2 cellular contexts compared by ENCODE assay signal in the genomic region with DNA sequence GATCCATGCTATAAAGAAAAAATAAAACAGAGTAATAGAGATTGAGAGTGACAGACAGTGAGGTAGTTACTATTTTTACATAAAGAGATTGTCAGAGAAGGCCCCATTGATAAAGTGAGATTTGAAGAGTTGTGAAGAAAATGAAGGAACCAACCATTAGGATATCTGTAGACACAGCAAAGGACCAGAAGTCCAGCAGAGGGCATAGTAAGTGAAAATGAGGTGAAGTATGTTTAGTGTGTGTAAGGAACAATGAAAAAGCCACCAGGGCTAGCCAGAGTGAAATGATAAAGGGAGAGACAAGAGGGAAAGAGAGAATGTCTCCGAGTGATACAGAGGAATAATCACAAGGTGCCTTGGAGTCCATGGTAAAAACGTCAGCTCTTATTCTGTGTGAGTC.
TF ChIP-seq lines count a peak whose summit lies in the region.

No MANE protein-coding gene starts in this region.

TF ChIP-seq in A549, 52 proteins besides CTCF, POLR2A, EP300 and RAD21 (continued from another document):
- TF ChIP-seq, protein P1, sequence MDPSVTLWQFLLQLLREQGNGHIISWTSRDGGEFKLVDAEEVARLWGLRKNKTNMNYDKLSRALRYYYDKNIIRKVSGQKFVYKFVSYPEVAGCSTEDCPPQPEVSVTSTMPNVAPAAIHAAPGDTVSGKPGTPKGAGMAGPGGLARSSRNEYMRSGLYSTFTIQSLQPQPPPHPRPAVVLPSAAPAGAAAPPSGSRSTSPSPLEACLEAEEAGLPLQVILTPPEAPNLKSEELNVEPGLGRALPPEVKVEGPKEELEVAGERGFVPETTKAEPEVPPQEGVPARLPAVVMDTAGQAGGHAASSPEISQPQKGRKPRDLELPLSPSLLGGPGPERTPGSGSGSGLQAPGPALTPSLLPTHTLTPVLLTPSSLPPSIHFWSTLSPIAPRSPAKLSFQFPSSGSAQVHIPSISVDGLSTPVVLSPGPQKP (IDR thresholded peaks at IDR 0.05; ENCODE audit: low read depth, low read length) = no peak
- TF ChIP-seq, protein P2, sequence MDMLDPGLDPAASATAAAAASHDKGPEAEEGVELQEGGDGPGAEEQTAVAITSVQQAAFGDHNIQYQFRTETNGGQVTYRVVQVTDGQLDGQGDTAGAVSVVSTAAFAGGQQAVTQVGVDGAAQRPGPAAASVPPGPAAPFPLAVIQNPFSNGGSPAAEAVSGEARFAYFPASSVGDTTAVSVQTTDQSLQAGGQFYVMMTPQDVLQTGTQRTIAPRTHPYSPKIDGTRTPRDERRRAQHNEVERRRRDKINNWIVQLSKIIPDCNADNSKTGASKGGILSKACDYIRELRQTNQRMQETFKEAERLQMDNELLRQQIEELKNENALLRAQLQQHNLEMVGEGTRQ (IDR thresholded peaks at IDR 0.05) = no peak
- TF ChIP-seq GATA3 (IDR thresholded peaks at IDR 0.05; ENCODE audit: borderline replicate concordance) = no peak

TF ChIP-seq in H1, 55 proteins besides CTCF, POLR2A, EP300 and RAD21 (continued from another document):
- TF ChIP-seq JUN (IDR thresholded peaks at IDR 0.05; ENCODE audit: low read depth, low read length) = no peak
- TF ChIP-seq SP2 (IDR thresholded peaks at IDR 0.05; ENCODE audit: low read length) = no peak
- no peak for TF ChIP-seq CREB1 (IDR thresholded peaks at IDR 0.05)
- TF ChIP-seq RNF2 (IDR thresholded peaks at IDR 0.05; ENCODE audit: borderline replicate concordance, low read depth, low read length, missing control alignments, poor library complexity, severe bottlenecking) = no peak
- no peak for TF ChIP-seq SP1 (IDR thresholded peaks at IDR 0.05; ENCODE audit: low read depth, low read length)
- no peak for TF ChIP-seq TEAD4 (IDR thresholded peaks at IDR 0.05; ENCODE audit: low read depth, low read length)
- no peak for TF ChIP-seq SP4 (IDR thresholded peaks at IDR 0.05; ENCODE audit: low read length)
- no peak for TF ChIP-seq RXRA (IDR thresholded peaks at IDR 0.05; ENCODE audit: insufficient read depth, low read depth, low read length)
- TF ChIP-seq SRF (IDR thresholded peaks at IDR 0.05; ENCODE audit: low read depth, low read length) = no peak
- no peak for TF ChIP-seq POLR2AphosphoS5 (IDR thresholded peaks at IDR 0.05; ENCODE audit: low read depth, low read length)
- TF ChIP-seq KDM4A (IDR thresholded peaks at IDR 0.05; ENCODE audit: low read depth, low read length, severe bottlenecking) = no peak
- no peak for TF ChIP-seq TBP (IDR thresholded peaks at IDR 0.05; ENCODE audit: low read depth, low read length)
